In the genomic region with DNA sequence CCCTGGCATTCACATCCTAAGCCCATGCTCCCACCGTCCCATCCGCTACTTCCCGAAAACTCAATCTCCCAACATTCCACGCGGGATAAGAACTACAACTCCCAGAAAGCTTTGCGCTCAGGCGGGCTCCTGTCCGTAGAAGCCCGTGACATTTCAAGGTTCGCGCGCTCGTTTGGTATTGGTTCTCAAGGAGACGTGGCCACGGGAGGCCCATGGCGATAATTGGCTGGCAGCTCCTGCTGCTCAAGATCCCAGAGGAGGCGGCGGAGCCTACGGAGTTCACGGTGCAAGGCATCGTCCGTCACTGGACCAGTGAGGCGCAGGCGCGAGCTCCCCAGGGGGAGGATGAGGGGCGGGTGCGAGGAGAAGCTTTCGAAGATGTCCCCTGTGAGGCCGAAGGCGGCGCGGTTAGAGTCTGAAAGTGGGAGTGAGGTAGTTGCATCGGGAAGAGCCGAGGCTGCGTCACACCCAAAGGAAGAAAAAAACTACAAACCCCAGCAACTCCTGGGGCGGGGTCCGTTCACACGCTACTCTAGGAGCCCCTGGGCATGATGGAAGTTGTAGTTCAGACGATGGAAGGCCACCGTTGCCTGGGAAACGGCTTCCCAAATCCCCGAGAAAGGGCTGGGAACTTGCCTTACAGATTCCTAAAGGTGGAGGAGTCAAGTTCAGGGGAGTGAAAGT, we compare ENCODE assay signal across 8 cellular contexts. TPM values are rescaled to one million over a fixed set of nuclear protein-coding genes. Genes with fewer than 3 reads are reported as not detected.
DNase-seq lines count a peak whose midpoint lies in the region; ATAC-seq, FAIRE-seq and TF ChIP-seq lines count a peak whose summit lies in the region.

No MANE protein-coding gene starts in this region.

- intact Hi-C loops in kidney (cut with DNase I) = no loop called here

- TF ChIP-seq CTCF in WTC11 (IDR thresholded peaks at IDR 0.05) = no peak
- no peak for TF ChIP-seq CTCF in kidney (IDR thresholded peaks at IDR 0.05; ENCODE audit: borderline replicate concordance, extremely low read depth, insufficient read depth)

- POLR2A ChIA-PET in WTC11 (lab: Charles Lee) = interaction anchor here (0.9 to 1.0 kb wide), 2 partner anchors 18 to 45 kb away, joined by 3 to 4 read pairs; no protein-coding TSS in a partner anchor

- in situ Hi-C loops in ACHN (cut with HindIII; ENCODE audit: low pct_ligation_motif_present, low pct_unique_long_range_greater_than_20kb, low sequenced_read_pairs) = no loop called here

- H3K27me3 Mint-ChIP-seq in WTC11 (ENCODE audit: low read depth) = no peaks in the 10 kb centered on the region

- ATAC-seq in GM18873 (IDR thresholded peaks at IDR 0.05; ENCODE audit: low FRiP score, unreplicated experiment) (peak; percentile 70), HG03139 (IDR thresholded peaks at IDR 0.05; ENCODE audit: unreplicated experiment) (peak; percentile 74), WTC11 (peak; percentile 88)

- H3K27ac Mint-ChIP-seq in WTC11 = peak overlapping the region; percentile 96

- peak overlapping the region; percentile 97 for H3K4me3 Mint-ChIP-seq in WTC11

- H3K27ac ChIP-seq in caudate nucleus (ENCODE audit: low read depth, low read length) = peak overlapping the region; percentile 95
- peak overlapping the region; percentile 79 to 87 for H3K27ac ChIP-seq in kidney (ENCODE audit: low read depth in 2 of 2, low read length in 2 of 2)

- H3K9ac ChIP-seq in kidney (ENCODE audit: low read length in 2 of 2) = peak overlapping the region in 1 of 2 donors; percentile 71

- peak overlapping the region; percentile 76 to 77 for H3K4me3 ChIP-seq in kidney (ENCODE audit: low read length in 2 of 2)

- FAIRE-seq in kidney (lab: Jason Lieb, UNC) = peak; percentile 92

- no peaks in the 10 kb centered on the region; the same call in 1 of the 2 replicates for H3K9me3 Mint-ChIP-seq in WTC11

- no peaks in the 10 kb centered on the region; the same call in 1 of the 2 replicates for H3K36me3 Mint-ChIP-seq in WTC11

- CTCF ChIA-PET in WTC11 (lab: Charles Lee) = interaction anchor here (0.7 to 1.5 kb wide), 8 partner anchors 8 to 122 kb away, joined by 3 to 16 read pairs (median 4); no protein-coding TSS in a partner anchor

- DNase-seq in ACHN (peak; percentile 97), NCI-H2227 (lab: John Stamatoyannopoulos, UW; ENCODE audit: unreplicated experiment) (peak; percentile 98), WTC11 (ENCODE audit: low spot score) (peak; percentile 98), caudate nucleus (lab: John Stamatoyannopoulos, UW) (peak; percentile 80 to 100 (median 98)), kidney (peak; percentile 99)
- peak; percentile 95 for DNase-seq in stimulated activated CD4-positive, alpha-beta T cell treated with anti-CD3 and anti-CD28 coated beads, Interleukin-15, amount 100 ng/mL, for 24 hours

- no peaks in the 10 kb centered on the region for H3K36me3 ChIP-seq in kidney (ENCODE audit: control insufficient read depth in 1 of 2, insufficient read depth in 2 of 2, low read length in 2 of 2)

- H3K4me1 ChIP-seq in kidney (ENCODE audit: control insufficient read depth in 1 of 2, insufficient read depth in 1 of 2, low read depth in 1 of 2, low read length in 2 of 2) = peaks cover 0 to 14% of the 10 kb centered on the region in 2 donors

- no peaks in the 10 kb centered on the region for H3K9me3 ChIP-seq in kidney (ENCODE audit: control insufficient read depth in 1 of 2, low read length in 2 of 2)

- peaks cover 30% of the 10 kb centered on the region for H3K4me1 Mint-ChIP-seq in WTC11

TF ChIP-seq in WTC11, 78 proteins besides CTCF, POLR2A, EP300 and RAD21 (continues in another document):
- TF ChIP-seq, protein P1, sequence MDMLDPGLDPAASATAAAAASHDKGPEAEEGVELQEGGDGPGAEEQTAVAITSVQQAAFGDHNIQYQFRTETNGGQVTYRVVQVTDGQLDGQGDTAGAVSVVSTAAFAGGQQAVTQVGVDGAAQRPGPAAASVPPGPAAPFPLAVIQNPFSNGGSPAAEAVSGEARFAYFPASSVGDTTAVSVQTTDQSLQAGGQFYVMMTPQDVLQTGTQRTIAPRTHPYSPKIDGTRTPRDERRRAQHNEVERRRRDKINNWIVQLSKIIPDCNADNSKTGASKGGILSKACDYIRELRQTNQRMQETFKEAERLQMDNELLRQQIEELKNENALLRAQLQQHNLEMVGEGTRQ (CRISPR knock-in tag; IDR thresholded peaks at IDR 0.05) = peak; percentile 54; the same call in 1 of the 2 replicates
- 0 out of 2 replicates have a peak, but pooled peaks have one; percentile 23 for TF ChIP-seq FOXK1 (CRISPR knock-in tag; IDR thresholded peaks at IDR 0.05)
- TF ChIP-seq ZNF232 (CRISPR knock-in tag; IDR thresholded peaks at IDR 0.05) = 0 out of 2 replicates have a peak, but pooled peaks have one; percentile 23
- peak; percentile 26; the same call in 1 of the 2 replicates for TF ChIP-seq ETV6 (CRISPR knock-in tag; IDR thresholded peaks at IDR 0.05)
- no peak for TF ChIP-seq NR3C1 (CRISPR knock-in tag; conservative IDR thresholded peaks at IDR 0.05; ENCODE audit: low read depth)
- 0 out of 2 replicates have a peak, but pooled peaks have one; percentile 37 for TF ChIP-seq TEAD1 (CRISPR knock-in tag; IDR thresholded peaks at IDR 0.05)
- no peak for TF ChIP-seq ZNF317 (CRISPR knock-in tag; IDR thresholded peaks at IDR 0.05; ENCODE audit: borderline replicate concordance, low read depth)
- peak; percentile 12; the same call in 1 of the 2 replicates for TF ChIP-seq GABPB1 (CRISPR knock-in tag; IDR thresholded peaks at IDR 0.05)
- TF ChIP-seq PRRX2 (CRISPR knock-in tag; IDR thresholded peaks at IDR 0.05) = no peak
- TF ChIP-seq NFYB (CRISPR knock-in tag; conservative IDR thresholded peaks at IDR 0.05; ENCODE audit: low read depth) = peak; percentile 96
- TF ChIP-seq ZNF671 (CRISPR knock-in tag; IDR thresholded peaks at IDR 0.05) = no peak
- TF ChIP-seq ZNF121 (CRISPR knock-in tag; IDR thresholded peaks at IDR 0.05) = no peak
- TF ChIP-seq KAT7 (CRISPR knock-in tag; IDR thresholded peaks at IDR 0.05; ENCODE audit: borderline replicate concordance) = no peak
- TF ChIP-seq, protein P2, sequence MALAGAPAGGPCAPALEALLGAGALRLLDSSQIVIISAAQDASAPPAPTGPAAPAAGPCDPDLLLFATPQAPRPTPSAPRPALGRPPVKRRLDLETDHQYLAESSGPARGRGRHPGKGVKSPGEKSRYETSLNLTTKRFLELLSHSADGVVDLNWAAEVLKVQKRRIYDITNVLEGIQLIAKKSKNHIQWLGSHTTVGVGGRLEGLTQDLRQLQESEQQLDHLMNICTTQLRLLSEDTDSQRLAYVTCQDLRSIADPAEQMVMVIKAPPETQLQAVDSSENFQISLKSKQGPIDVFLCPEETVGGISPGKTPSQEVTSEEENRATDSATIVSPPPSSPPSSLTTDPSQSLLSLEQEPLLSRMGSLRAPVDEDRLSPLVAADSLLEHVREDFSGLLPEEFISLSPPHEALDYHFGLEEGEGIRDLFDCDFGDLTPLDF (CRISPR knock-in tag; IDR thresholded peaks at IDR 0.05) = no peak
- TF ChIP-seq, protein P3, sequence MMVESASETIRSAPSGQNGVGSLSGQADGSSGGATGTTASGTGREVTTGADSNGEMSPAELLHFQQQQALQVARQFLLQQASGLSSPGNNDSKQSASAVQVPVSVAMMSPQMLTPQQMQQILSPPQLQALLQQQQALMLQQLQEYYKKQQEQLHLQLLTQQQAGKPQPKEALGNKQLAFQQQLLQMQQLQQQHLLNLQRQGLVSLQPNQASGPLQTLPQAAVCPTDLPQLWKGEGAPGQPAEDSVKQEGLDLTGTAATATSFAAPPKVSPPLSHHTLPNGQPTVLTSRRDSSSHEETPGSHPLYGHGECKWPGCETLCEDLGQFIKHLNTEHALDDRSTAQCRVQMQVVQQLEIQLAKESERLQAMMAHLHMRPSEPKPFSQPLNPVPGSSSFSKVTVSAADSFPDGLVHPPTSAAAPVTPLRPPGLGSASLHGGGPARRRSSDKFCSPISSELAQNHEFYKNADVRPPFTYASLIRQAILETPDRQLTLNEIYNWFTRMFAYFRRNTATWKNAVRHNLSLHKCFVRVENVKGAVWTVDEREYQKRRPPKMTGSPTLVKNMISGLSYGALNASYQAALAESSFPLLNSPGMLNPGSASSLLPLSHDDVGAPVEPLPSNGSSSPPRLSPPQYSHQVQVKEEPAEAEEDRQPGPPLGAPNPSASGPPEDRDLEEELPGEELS (CRISPR knock-in tag; IDR thresholded peaks at IDR 0.05) = no peak; the same call in 1 of the 2 replicates
- TF ChIP-seq NFATC4 (CRISPR knock-in tag; IDR thresholded peaks at IDR 0.05) = no peak
- TF ChIP-seq NR1H2 (CRISPR knock-in tag; IDR thresholded peaks at IDR 0.05) = no peak
- TF ChIP-seq, protein P4, sequence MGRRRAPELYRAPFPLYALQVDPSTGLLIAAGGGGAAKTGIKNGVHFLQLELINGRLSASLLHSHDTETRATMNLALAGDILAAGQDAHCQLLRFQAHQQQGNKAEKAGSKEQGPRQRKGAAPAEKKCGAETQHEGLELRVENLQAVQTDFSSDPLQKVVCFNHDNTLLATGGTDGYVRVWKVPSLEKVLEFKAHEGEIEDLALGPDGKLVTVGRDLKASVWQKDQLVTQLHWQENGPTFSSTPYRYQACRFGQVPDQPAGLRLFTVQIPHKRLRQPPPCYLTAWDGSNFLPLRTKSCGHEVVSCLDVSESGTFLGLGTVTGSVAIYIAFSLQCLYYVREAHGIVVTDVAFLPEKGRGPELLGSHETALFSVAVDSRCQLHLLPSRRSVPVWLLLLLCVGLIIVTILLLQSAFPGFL (CRISPR knock-in tag; IDR thresholded peaks at IDR 0.05; ENCODE audit: borderline replicate concordance) = no peak
- TF ChIP-seq MAX (CRISPR knock-in tag; IDR thresholded peaks at IDR 0.05) = no peak

RNA-seq across cellular contexts. Expression of gene MAMSTR, which starts 1.2 kb away (rescaled TPM):
- total RNA-seq in WTC11 (2021) (1.4 to 2.2 TPM (median 1.6 TPM) in 3 replicates), kidney (2.2 TPM)
- 3.6 TPM for polyA plus RNA-seq in kidney (ENCODE audit: insufficient read depth, low read depth, low replicate concordance)

RNA-seq across cellular contexts. Expression of gene RASIP1, which starts 19.7 kb away (rescaled TPM):
- total RNA-seq in WTC11 (2021) (4.4 to 5.4 TPM (median 5.2 TPM) in 3 replicates), kidney (23.3 TPM)
- polyA plus RNA-seq in kidney (ENCODE audit: insufficient read depth, low read depth, low replicate concordance) = 13.6 TPM

RNA-seq across cellular contexts. Expression of gene FUT2, which starts 25.0 kb away (rescaled TPM):
- 5.9 to 6.8 TPM (median 6.5 TPM) in 3 replicates for total RNA-seq in WTC11 (2021)
- 5.8 TPM for total RNA-seq in kidney
- polyA plus RNA-seq in kidney (ENCODE audit: insufficient read depth, low read depth, low replicate concordance) = 0.28 TPM

RNA-seq across cellular contexts. Expression of gene IZUMO1, which starts 26.0 kb away (rescaled TPM):
- 1.3 to 2.2 TPM (median 1.3 TPM) in 3 replicates for total RNA-seq in WTC11 (2021)
- 0.79 TPM for total RNA-seq in kidney
- polyA plus RNA-seq in kidney (ENCODE audit: insufficient read depth, low read depth, low replicate concordance) = not detected

RNA-seq across cellular contexts. Expression of gene FUT1, which starts 31.7 kb away (rescaled TPM):
- total RNA-seq in WTC11 (2021) (9.9 to 11.5 TPM (median 10.1 TPM) in 3 replicates), kidney (4.3 TPM)
- 2.3 TPM for polyA plus RNA-seq in kidney (ENCODE audit: insufficient read depth, low read depth, low replicate concordance)

Comparison
In these comparisons a context has a peak if more than half of its experiments do, and no peak if none do; other contexts are left out.
1. Peak in every context shown above with its lines: DNase-seq, ATAC-seq, H3K4me3 ChIP-seq and H3K27ac ChIP-seq.